28 cellular contexts compared by ENCODE assay signal in the genomic region with DNA sequence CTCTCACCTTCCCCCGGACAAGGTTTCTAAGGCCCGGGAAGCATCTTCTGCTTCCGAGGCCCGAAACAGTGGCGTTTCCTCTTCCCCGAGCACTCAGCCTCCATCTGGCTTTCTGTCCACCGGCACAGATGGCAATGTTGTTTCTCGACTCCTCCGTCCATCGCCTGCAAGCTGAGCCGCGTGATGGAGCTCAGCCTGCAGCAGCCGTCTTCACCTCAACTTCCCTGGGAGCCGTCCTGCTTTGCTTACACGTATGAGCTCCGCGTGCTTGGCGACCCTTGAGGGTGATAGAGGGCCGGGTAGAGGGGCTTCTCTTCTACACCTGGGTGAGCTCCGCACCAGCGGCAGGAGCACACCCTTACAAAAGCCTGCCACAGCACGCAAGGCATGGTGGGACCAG.
"Had no signal": no experiment of that assay in that cellular context is flagged by ENCODE, and none has a peak within 500 bp of the region (broad histone marks: within the 10 kb centered on the region; RNA-seq: fewer than 3 reads in every experiment).

No MANE protein-coding gene starts in this region.

- H3K36me3 Mint-ChIP-seq: activated naive CD4-positive, alpha-beta T cell treated with anti-CD3 and anti-CD28 coated beads, Interleukin-2, amount 10 ng/mL, durations not matched to agents 7 days and 5 days; activated naive CD8-positive, alpha-beta T cell treated with anti-CD3 and anti-CD28 coated beads, Interleukin-2, amount 10 ng/mL, durations not matched to agents 7 days and 5 days; mesothelial cell of epicardium; stimulated activated effector memory CD8-positive, alpha-beta T cell treated with anti-CD3 and anti-CD28 coated beads, Interleukin-12 subunit alpha, Interleukin-12 subunit beta, amount 100 ng/mL, for 72 hours; type B pancreatic cell had no signal

- H3K4me1 Mint-ChIP-seq: activated naive CD4-positive, alpha-beta T cell treated with anti-CD3 and anti-CD28 coated beads, Interleukin-2, amount 10 ng/mL, durations not matched to agents 7 days and 5 days; stimulated activated effector memory CD8-positive, alpha-beta T cell treated with anti-CD3 and anti-CD28 coated beads, Interleukin-12 subunit alpha, Interleukin-12 subunit beta, amount 100 ng/mL, for 72 hours had no signal

- H3K27me3 ChIP-seq: uterus had no signal

- ATAC-seq: activated CD4-positive, alpha-beta T cell treated with anti-CD3 and anti-CD28 coated beads for 36 hours; left cardiac atrium; naive thymus-derived CD4-positive, alpha-beta T cell; sciatic nerve; stimulated activated effector memory CD8-positive, alpha-beta T cell treated with anti-CD3 and anti-CD28 coated beads, Interleukin-12 subunit alpha, Interleukin-12 subunit beta, amount 100 ng/mL, for 72 hours had no signal

- H3K9me3 Mint-ChIP-seq: mesothelial cell of epicardium, type B pancreatic cell had no signal

- H3K4me3 Mint-ChIP-seq: activated CD4-positive, alpha-beta T cell treated with anti-CD3 and anti-CD28 coated beads for 36 hours; activated naive CD4-positive, alpha-beta T cell treated with anti-CD3 and anti-CD28 coated beads, Interleukin-2, amount 10 ng/mL, durations not matched to agents 7 days and 5 days; activated naive CD8-positive, alpha-beta T cell treated with anti-CD3 and anti-CD28 coated beads, Interleukin-2, amount 10 ng/mL, durations not matched to agents 7 days and 5 days; mesothelial cell of epicardium; naive thymus-derived CD4-positive, alpha-beta T cell; stimulated activated effector memory CD8-positive, alpha-beta T cell treated with anti-CD3 and anti-CD28 coated beads, Interleukin-12 subunit alpha, Interleukin-12 subunit beta, amount 100 ng/mL, for 72 hours; stimulated activated naive CD8-positive, alpha-beta T cell treated with anti-CD3 and anti-CD28 coated beads, Interleukin-15, Interleukin-2, amounts not matched to agents 100 ng/mL and 50 ng/mL, for 24 hours; T-helper 2 cell treated with Interferon-gamma antibody and Interleukin-4, amounts not matched to agents 5 μg/mL and 100 μg/mL, for 36 hours; type B pancreatic cell had no signal

- H3K27ac Mint-ChIP-seq: activated CD4-positive, alpha-beta T cell treated with anti-CD3 and anti-CD28 coated beads for 36 hours; activated naive CD4-positive, alpha-beta T cell treated with anti-CD3 and anti-CD28 coated beads, Interleukin-2, amount 10 ng/mL, durations not matched to agents 7 days and 5 days; activated naive CD8-positive, alpha-beta T cell treated with anti-CD3 and anti-CD28 coated beads, Interleukin-2, amount 10 ng/mL, durations not matched to agents 7 days and 5 days; mesothelial cell of epicardium; naive thymus-derived CD4-positive, alpha-beta T cell; progenitor cell of endocrine pancreas; stimulated activated effector memory CD8-positive, alpha-beta T cell treated with anti-CD3 and anti-CD28 coated beads, Interleukin-12 subunit alpha, Interleukin-12 subunit beta, amount 100 ng/mL, for 72 hours; stimulated activated naive CD8-positive, alpha-beta T cell treated with anti-CD3 and anti-CD28 coated beads, Interleukin-15, Interleukin-2, amounts not matched to agents 100 ng/mL and 50 ng/mL, for 24 hours; T-helper 2 cell treated with Interferon-gamma antibody and Interleukin-4, amounts not matched to agents 5 μg/mL and 100 μg/mL, for 36 hours; type B pancreatic cell had no signal

- H3K36me3 ChIP-seq: breast epithelium, esophagus squamous epithelium, uterus had no signal

- H3K4me1 ChIP-seq: breast epithelium, esophagus squamous epithelium, uterus had no signal

- DNase-seq: activated CD4-positive, alpha-beta T cell treated with anti-CD3 and anti-CD28 coated beads for 36 hours; activated CD4-positive, alpha-beta T cell treated with anti-CD3 and anti-CD28 coated beads, Interleukin-2, amount 50 U/mL, for 4 hours; activated CD4-positive, CD25-positive, alpha-beta regulatory T cell; activated CD8-positive, alpha-beta memory T cell treated with anti-CD3 and anti-CD28 coated beads for 24 hours; activated gamma-delta T cell; activated naive CD4-positive, alpha-beta T cell treated with anti-CD3 and anti-CD28 coated beads, Interleukin-2, amount 10 ng/mL, durations not matched to agents 7 days and 5 days; activated naive CD8-positive, alpha-beta T cell treated with anti-CD3 and anti-CD28 coated beads, Interleukin-2, amount 10 ng/mL, durations not matched to agents 7 days and 5 days; central memory CD4-positive, alpha-beta T cell; dermis blood vessel endothelial cell; effector CD8-positive, alpha-beta T cell; esophagus squamous epithelium; foreskin melanocyte; islet precursor cell; left cardiac atrium; naive thymus-derived CD4-positive, alpha-beta T cell; stimulated activated CD4-positive, alpha-beta T cell treated with anti-CD3 and anti-CD28 coated beads, Interleukin-4, amount 100 ng/mL, for 24 hours; T-helper 1 cell; uterus had no signal

- H3K9me3 ChIP-seq: esophagus squamous epithelium, uterus had no signal

- H3K27ac ChIP-seq: breast epithelium, epithelial cell of prostate, esophagus squamous epithelium, skin epidermis, uterus had no signal

- H3K4me3 ChIP-seq: breast epithelium, esophagus squamous epithelium, skin epidermis, uterus had no signal
